ENCODE assay signal across 8 cellular contexts in genomic region chr11:34724973-34725372, GRCh38.
"Had no signal": no experiment of that assay in that cellular context is flagged by ENCODE, and none has a peak within 500 bp of the region (broad histone marks: within the 10 kb centered on the region; RNA-seq: fewer than 3 reads in every experiment).

No MANE protein-coding gene starts in this region.

- ATAC-seq: GM12878 had no signal

- H3K4me3 ChIP-seq: GM12878 had no signal

- DNase-seq: GDM1, GF-D8 had no signal

- FAIRE-seq: G401.6, GM12878, GM12891, GM12892, GM18507, GM19239 had no signal
